Comparison of ENCODE assay signal across 37 cellular contexts in genomic region chr10:7744307-7744706, GRCh38. TPM values are rescaled to one million over a fixed set of nuclear protein-coding genes. Genes with fewer than 3 reads are reported as not detected.
"Had no signal": no experiment of that assay in that cellular context is flagged by ENCODE, and none has a peak within 500 bp of the region (broad histone marks: within the 10 kb centered on the region; RNA-seq: fewer than 3 reads in every experiment).

No MANE protein-coding gene starts in this region.

- H3K27ac ChIP-seq: adrenal gland, ascending aorta, body of pancreas, brain microvascular endothelial cell, breast epithelium, cardiac muscle cell had no signal

- ATAC-seq: activated naive CD4-positive, alpha-beta T cell treated with anti-CD3 and anti-CD28 coated beads, Interleukin-2, amount 50 U/mL, for 72 hours; activated naive CD8-positive, alpha-beta T cell treated with anti-CD3 and anti-CD28 coated beads, Interleukin-2, amount 50 U/mL, for 24 hours; activated T-cell treated with anti-CD3 and anti-CD28 coated beads, Interleukin-2, amount 50 U/mL, for 4 hours; activated T-cell treated with anti-CD3 and anti-CD28 coated beads, Interleukin-2, amount 50 U/mL, for 72 hours; activated T-helper 17 cell treated with anti-CD3 and anti-CD28 coated beads, Interleukin-2, amount 50 U/mL, for 72 hours; body of pancreas had no signal

- H3K4me1 ChIP-seq: ascending aorta, body of pancreas, breast epithelium had no signal

- DNase-seq: activated effector memory CD4-positive, alpha-beta T cell treated with anti-CD3 and anti-CD28 coated beads, Interleukin-2, amount 50 U/mL, for 16 hours; activated effector memory CD4-positive, alpha-beta T cell treated with Interleukin-2 at 50 U/mL for 16 hours; activated gamma-delta T cell; activated gamma-delta T cell treated with Interleukin-2 at 50 U/mL for 16 hours; activated naive CD4-positive, alpha-beta T cell; activated naive CD4-positive, alpha-beta T cell treated with anti-CD3 and anti-CD28 coated beads for 36 hours; activated naive CD4-positive, alpha-beta T cell treated with anti-CD3 and anti-CD28 coated beads, Interleukin-2, amount 10 ng/mL, durations not matched to agents 7 days and 5 days; activated naive CD4-positive, alpha-beta T cell treated with anti-CD3 and anti-CD28 coated beads, Interleukin-2, amount 50 U/mL, for 16 hours; activated naive CD4-positive, alpha-beta T cell treated with Interleukin-2 at 50 U/mL for 16 hours; activated naive CD8-positive, alpha-beta T cell treated with anti-CD3 and anti-CD28 coated beads for 36 hours; activated naive CD8-positive, alpha-beta T cell treated with anti-CD3 and anti-CD28 coated beads, Interleukin-2, amount 10 ng/mL, durations not matched to agents 7 days and 5 days; activated naive CD8-positive, alpha-beta T cell treated with anti-CD3 and anti-CD28 coated beads, Interleukin-2, amount 50 U/mL, for 24 hours; activated T-cell treated with anti-CD3 and anti-CD28 coated beads, Interleukin-2, amount 50 U/mL, for 24 hours; activated T-cell treated with anti-CD3 and anti-CD28 coated beads, Interleukin-2, amount 50 U/mL, for 4 hours; activated T-cell treated with anti-CD3 and anti-CD28 coated beads, Interleukin-2, amount 50 U/mL, for 48 hours; activated T-cell treated with anti-CD3 and anti-CD28 coated beads, Interleukin-2, amount 50 U/mL, for 72 hours; adrenal gland; amniotic stem cell; amygdala; anterior cingulate cortex; aorta; body of pancreas; brain microvascular endothelial cell; caudate nucleus; central memory CD4-positive, alpha-beta T cell; cerebellar nuclear complex had no signal

- H3K9me3 ChIP-seq: adrenal gland, ascending aorta, body of pancreas, breast epithelium had no signal

- H3K4me3 ChIP-seq: adrenal gland, ascending aorta, body of pancreas, breast epithelium, cardiac muscle cell had no signal

- H3K36me3 ChIP-seq: adrenal gland, ascending aorta, brain microvascular endothelial cell, breast epithelium, cardiac muscle cell had no signal

- H3K27me3 ChIP-seq: adrenal gland, ascending aorta, body of pancreas, brain microvascular endothelial cell, breast epithelium, cardiac muscle cell had no signal

- FAIRE-seq: astrocyte, bronchial epithelial cell had no signal

RNA-seq across cellular contexts. Expression of gene ITIH2, which starts 41.2 kb away (rescaled TPM):
- total RNA-seq: activated naive CD4-positive, alpha-beta T cell treated with anti-CD3 and anti-CD28 coated beads for 36 hours; activated naive CD4-positive, alpha-beta T cell treated with anti-CD3 and anti-CD28 coated beads, Interleukin-2, amount 50 U/mL, for 72 hours; activated naive CD8-positive, alpha-beta T cell treated with anti-CD3 and anti-CD28 coated beads for 36 hours; activated naive CD8-positive, alpha-beta T cell treated with anti-CD3 and anti-CD28 coated beads, Interleukin-2, amount 10 ng/mL, durations not matched to agents 7 days and 5 days; activated T-cell treated with anti-CD3 and anti-CD28 coated beads, Interleukin-2, amount 50 U/mL, for 72 hours; activated T-helper 1 cell treated with anti-CD3 and anti-CD28 coated beads, Interleukin-12 subunit alpha, Interleukin-12 subunit beta, Interleukin-2, Interleukin-4 antibody, amounts not matched to agents 30 ng/mL and 10 ng/mL and 1 ng/mL, durations not matched to agents 14 hours and 24 hours and 36 hours; activated T-helper 17 cell treated with anti-CD3 and anti-CD28 coated beads, Interleukin-2, amount 50 U/mL, for 72 hours; activated T-helper 2 cell treated with anti-CD3 and anti-CD28 coated beads, Interferon-gamma antibody, Interleukin-2, Interleukin-4, amounts not matched to agents 10 μg/mL and 5 μg/mL and 100 μg/mL, durations not matched to agents 14 hours and 24 hours and 36 hours; astrocyte; body of pancreas; bronchial epithelial cell; cardiac muscle cell; cardiac septum; chondrocyte had no signal
- polyA plus RNA-seq: aorta had no signal
